1 cellular context compared by ENCODE assay signal in the genomic region with DNA sequence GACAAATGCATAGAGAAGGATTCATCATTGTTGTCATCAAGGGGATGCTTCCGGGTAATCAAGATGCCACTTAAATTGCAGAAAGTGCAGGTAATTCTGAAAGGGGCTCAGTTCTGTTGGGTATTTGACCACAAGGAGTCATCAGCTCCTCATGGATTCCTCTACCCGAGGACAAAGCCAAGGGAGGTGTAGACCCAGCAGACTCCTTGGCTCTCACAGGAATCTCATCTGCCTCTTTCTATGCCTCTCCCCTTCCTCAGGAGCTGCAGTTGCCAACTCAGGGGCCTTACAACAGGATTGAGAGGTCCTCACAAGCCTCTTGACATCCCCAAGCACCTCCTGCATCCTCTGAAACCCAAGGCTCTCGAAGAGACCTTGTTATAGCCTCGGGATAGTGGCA.
TF ChIP-seq lines count a peak whose summit lies in the region.

No MANE protein-coding gene starts in this region.

TF ChIP-seq in H1, 55 proteins besides CTCF, POLR2A, EP300 and RAD21:
- TF ChIP-seq SP4 (IDR thresholded peaks at IDR 0.05; ENCODE audit: low read length): no peak
- no peak for TF ChIP-seq TBP (IDR thresholded peaks at IDR 0.05; ENCODE audit: low read depth, low read length)
- TF ChIP-seq HDAC2 (IDR thresholded peaks at IDR 0.05; ENCODE audit: borderline replicate concordance in 1 of 2, low read depth in 2 of 2, low read length in 2 of 2): no peak
- no peak for TF ChIP-seq TAF7 (optimal IDR thresholded peaks at IDR 0.05; ENCODE audit: borderline replicate concordance, low read depth, low read length)
- TF ChIP-seq KDM1A (IDR thresholded peaks at IDR 0.05; ENCODE audit: borderline replicate concordance, low read length): no peak
- no peak for TF ChIP-seq SUZ12 (IDR thresholded peaks at IDR 0.05; ENCODE audit: low read length)
- no peak for TF ChIP-seq ATF3 (IDR thresholded peaks at IDR 0.05; ENCODE audit: insufficient read depth, low read depth, low read length)
- no peak for TF ChIP-seq ZNF274 (IDR thresholded peaks at IDR 0.05; ENCODE audit: borderline replicate concordance, extremely low read depth, low read length)
- TF ChIP-seq, protein P1, sequence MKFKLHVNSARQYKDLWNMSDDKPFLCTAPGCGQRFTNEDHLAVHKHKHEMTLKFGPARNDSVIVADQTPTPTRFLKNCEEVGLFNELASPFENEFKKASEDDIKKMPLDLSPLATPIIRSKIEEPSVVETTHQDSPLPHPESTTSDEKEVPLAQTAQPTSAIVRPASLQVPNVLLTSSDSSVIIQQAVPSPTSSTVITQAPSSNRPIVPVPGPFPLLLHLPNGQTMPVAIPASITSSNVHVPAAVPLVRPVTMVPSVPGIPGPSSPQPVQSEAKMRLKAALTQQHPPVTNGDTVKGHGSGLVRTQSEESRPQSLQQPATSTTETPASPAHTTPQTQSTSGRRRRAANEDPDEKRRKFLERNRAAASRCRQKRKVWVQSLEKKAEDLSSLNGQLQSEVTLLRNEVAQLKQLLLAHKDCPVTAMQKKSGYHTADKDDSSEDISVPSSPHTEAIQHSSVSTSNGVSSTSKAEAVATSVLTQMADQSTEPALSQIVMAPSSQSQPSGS (IDR thresholded peaks at IDR 0.05; ENCODE audit: low read length): no peak
- no peak for TF ChIP-seq POLR2AphosphoS5 (IDR thresholded peaks at IDR 0.05; ENCODE audit: low read depth, low read length)
- no peak for TF ChIP-seq SP2 (IDR thresholded peaks at IDR 0.05; ENCODE audit: low read length)
- no peak for TF ChIP-seq TAF1 (IDR thresholded peaks at IDR 0.05; ENCODE audit: low read depth, low read length)
- no peak for TF ChIP-seq CREB1 (IDR thresholded peaks at IDR 0.05)
- TF ChIP-seq HDAC6 (IDR thresholded peaks at IDR 0.05; ENCODE audit: low read depth, low read length): no peak
- no peak for TF ChIP-seq ASH2L (IDR thresholded peaks at IDR 0.05; ENCODE audit: low read length)
- no peak for TF ChIP-seq BACH1 (IDR thresholded peaks at IDR 0.05; ENCODE audit: low read length)
- TF ChIP-seq TCF12 (IDR thresholded peaks at IDR 0.05; ENCODE audit: low read depth, low read length): no peak
